Comparison of ENCODE assay signal across 18 cellular contexts in the genomic region with DNA sequence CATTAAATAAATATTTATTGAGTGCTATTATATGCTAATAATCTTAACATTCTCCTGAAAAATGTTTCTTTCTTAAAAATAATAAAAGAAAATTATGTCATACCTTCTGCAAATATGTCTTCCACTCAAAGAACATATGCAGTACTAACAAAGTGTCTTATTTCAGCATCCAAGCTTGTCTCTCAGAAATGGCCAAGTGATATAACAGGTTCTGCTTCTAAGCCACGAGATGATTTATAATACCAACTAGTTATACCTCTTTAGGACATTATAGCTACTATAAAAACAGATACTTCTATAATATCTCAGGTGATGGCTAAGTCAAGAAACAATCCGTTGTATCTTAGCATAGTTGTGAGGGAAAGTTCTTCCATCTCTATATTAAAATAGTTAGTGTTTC.
A peak's percentile ranks its signal among the peaks of the same experiment; 100 is the strongest.
DNase-seq lines count a peak whose midpoint lies in the region; ATAC-seq and TF ChIP-seq lines count a peak whose summit lies in the region.
"Had no signal": no experiment of that assay in that cellular context is flagged by ENCODE, and none has a peak within 500 bp of the region (broad histone marks: within the 10 kb centered on the region; RNA-seq: fewer than 3 reads in every experiment).

No MANE protein-coding gene starts in this region.

- H3K4me3 ChIP-seq in Caco-2 (ENCODE audit: low read depth, low read length) = no peak overlapping the region
- H3K4me3 ChIP-seq: GM12878 had no signal

- H3K4me1 Mint-ChIP-seq in Caco-2 (ENCODE audit: low read depth, unreplicated experiment) = peaks cover 18% of the 10 kb centered on the region

- no peak for TF ChIP-seq CTCF in Caco-2 (IDR thresholded peaks at IDR 0.05; ENCODE audit: insufficient read depth in 1 of 2, low read depth in 1 of 2, low read length in 1 of 2, severe bottlenecking in 1 of 2, unreplicated experiment in 1 of 2)

- POLR2A ChIA-PET in Caco-2 (lab: Charles Lee) = no interaction called here

- H3K27ac ChIP-seq in caudate nucleus (ENCODE audit: low read depth, low read length) = peak overlapping the region; percentile 83
- H3K27ac ChIP-seq: C4-2B, HL-60 had no signal

- no peaks in the 10 kb centered on the region for H3K27me3 Mint-ChIP-seq in Caco-2 (ENCODE audit: insufficient read depth, unreplicated experiment)

- H3K9me3 Mint-ChIP-seq in Caco-2 (ENCODE audit: unreplicated experiment) = peaks cover 19% of the 10 kb centered on the region

- peaks cover 11% of the 10 kb centered on the region for H3K4me1 ChIP-seq in Caco-2

- H3K27me3 ChIP-seq in Caco-2 (replicated peaks; ENCODE audit: control insufficient read depth, insufficient read depth, low read length) = no peaks in the 10 kb centered on the region

- ATAC-seq in esophagus mucosa = peak; percentile 52
- ATAC-seq: GM12878, HCT116 had no signal

- no peaks in the 10 kb centered on the region for H3K36me3 ChIP-seq in Caco-2 (ENCODE audit: control insufficient read depth, insufficient read depth, low read length)

- peaks cover 9% of the 10 kb centered on the region; the same call in 1 of the 2 replicates for H3K9me3 ChIP-seq in Caco-2

- no peak overlapping the region for H3K27ac Mint-ChIP-seq in Caco-2 (ENCODE audit: unreplicated experiment)
- H3K27ac Mint-ChIP-seq: CD4-positive, alpha-beta T cell; HFFc6 had no signal

- H3K36me3 Mint-ChIP-seq in Caco-2 (ENCODE audit: insufficient read depth, unreplicated experiment) = no peaks in the 10 kb centered on the region

- DNase-seq in SIG-M5 treated with dmso at 0.1 percent for 504 hours (lab: John Stamatoyannopoulos, UW; ENCODE audit: unreplicated experiment) (peak; percentile 18), SIG-M5 (lab: John Stamatoyannopoulos, UW) (no peak), caudate nucleus (lab: John Stamatoyannopoulos, UW) (no peak), mesenteric fat pad (ENCODE audit: low spot score) (no peak), Caco-2 (no peak)
- DNase-seq: AML-193; CD4-positive, alpha-beta T cell; DMS153; DND-41; EL; GOT3; H7; HFFc6 had no signal

- no peak overlapping the region for H3K4me3 Mint-ChIP-seq in Caco-2 (ENCODE audit: unreplicated experiment)
- H3K4me3 Mint-ChIP-seq: CD4-positive, alpha-beta T cell; HFFc6 had no signal

- BruUV-seq in Caco-2 (replicated peaks; lab: Mats Ljungman, UMichigan) = no TSS peak

- CTCF ChIA-PET in Caco-2 (lab: Charles Lee) = interaction anchor here (0.6 kb wide), 1 partner anchor 58 kb away, joined by 3 read pairs; no protein-coding TSS in a partner anchor

- intact Hi-C loops in Caco-2 (cut with micrococcal nuclease; ENCODE audit: unreplicated experiment) = no loop called here
